Comparison of ENCODE assay signal across 30 cellular contexts in genomic region chr18:48460929-48461583, GRCh38. TPM values are rescaled to one million over a fixed set of nuclear protein-coding genes. Genes with fewer than 3 reads are reported as not detected.
DNase-seq lines count a peak whose midpoint lies in the region; ATAC-seq, FAIRE-seq and TF ChIP-seq lines count a peak whose summit lies in the region.
"Had no signal": no experiment of that assay in that cellular context is flagged by ENCODE, and none has a peak within 500 bp of the region (broad histone marks: within the 10 kb centered on the region; RNA-seq: fewer than 3 reads in every experiment).

No MANE protein-coding gene starts in this region.

- TF ChIP-seq EP300 in upper lobe of left lung (IDR thresholded peaks at IDR 0.05) = no peak

- H3K9me2 ChIP-seq in hepatocyte (replicated peaks; ENCODE audit: insufficient read depth) = no peaks in the 10 kb centered on the region

- intact Hi-C loops in mammary epithelial cell (cut with micrococcal nuclease) (no loop called here), MCF 10A (cut with micrococcal nuclease) (no loop called here)

- peaks cover 2% of the 10 kb centered on the region for H3K4me1 Mint-ChIP-seq in MCF 10A (ENCODE audit: insufficient read depth, unreplicated experiment)
- H3K4me1 Mint-ChIP-seq: endodermal cell, nephron had no signal

- no peaks in the 10 kb centered on the region for H3K27me3 Mint-ChIP-seq in MCF 10A (ENCODE audit: insufficient read depth, unreplicated experiment)

- TF ChIP-seq POLR2A in upper lobe of left lung (IDR thresholded peaks at IDR 0.05) = no peak

- no peaks in the 10 kb centered on the region for H3K36me3 Mint-ChIP-seq in MCF 10A (ENCODE audit: insufficient read depth, unreplicated experiment)

- H3K9ac ChIP-seq in mammary epithelial cell (ENCODE audit: insufficient read depth, low read length) = no peak overlapping the region

- POLR2A ChIA-PET in MCF 10A (lab: Yijun Ruan, JAX) = interaction anchor here (1.6 kb wide), 1 partner anchor 13 kb away, joined by 4 read pairs; no protein-coding TSS in a partner anchor

- H4K20me1 ChIP-seq in mammary epithelial cell (ENCODE audit: insufficient read depth, low read length) = no peaks in the 10 kb centered on the region
- H4K20me1 ChIP-seq in hepatocyte (ENCODE audit: insufficient read depth, poor library complexity, severe bottlenecking) = no peaks in the 10 kb centered on the region

- dilution Hi-C loops in mammary epithelial cell (cut with HindIII; ENCODE audit: low sequenced_read_pairs) = no loop called here

- no peaks in the 10 kb centered on the region for H3K27me3 ChIP-seq in mammary epithelial cell (ENCODE audit: insufficient read depth, low read length)
- no peaks in the 10 kb centered on the region for H3K27me3 ChIP-seq in hepatocyte
- no peaks in the 10 kb centered on the region for H3K27me3 ChIP-seq in small intestine (ENCODE audit: control insufficient read depth in 2 of 2, insufficient read depth in 2 of 2, low read length in 2 of 2)
- H3K27me3 ChIP-seq in effector memory CD4-positive, alpha-beta T cell (replicated peaks; ENCODE audit: control insufficient read depth, insufficient read depth, low read length, poor library complexity, severe bottlenecking) = no peaks in the 10 kb centered on the region
- no peaks in the 10 kb centered on the region for H3K27me3 ChIP-seq in upper lobe of left lung
- H3K27me3 ChIP-seq: cardiac muscle cell, heart left ventricle, SJSA1, testis, vagina had no signal

- no peak overlapping the region for H3K27ac Mint-ChIP-seq in MCF 10A (ENCODE audit: low read depth, unreplicated experiment)
- H3K27ac Mint-ChIP-seq: activated T-cell treated with anti-CD3 and anti-CD28 coated beads, Interleukin-2, amount 50 U/mL, for 24 hours; endodermal cell; nephron had no signal

- H3K4me1 ChIP-seq in mammary epithelial cell (ENCODE audit: insufficient read depth, low read length) = peaks cover 23% of the 10 kb centered on the region
- H3K4me1 ChIP-seq in hepatocyte (ENCODE audit: insufficient read depth) = peaks cover 3% of the 10 kb centered on the region
- peaks cover 3 to 7% of the 10 kb centered on the region in 2 donors for H3K4me1 ChIP-seq in small intestine (ENCODE audit: control insufficient read depth in 2 of 2, insufficient read depth in 1 of 2, low read depth in 1 of 2, low read length in 1 of 2)
- H3K4me1 ChIP-seq in effector memory CD4-positive, alpha-beta T cell (ENCODE audit: control insufficient read depth, insufficient read depth, low read length, poor library complexity, severe bottlenecking) = peaks cover 15% of the 10 kb centered on the region
- H3K4me1 ChIP-seq in upper lobe of left lung = no peaks in the 10 kb centered on the region
- H3K4me1 ChIP-seq: testis, vagina had no signal

- WGBS in mammary epithelial cell (ENCODE audit: low coverage, missing lambda C conversion rate) = 94% methylated on average over 3 of the region's 3 CpGs
- 92% methylated on average over 3 of the region's 3 CpGs for WGBS in hepatocyte (ENCODE audit: low lambda C conversion rate, missing lambda C conversion rate)
- WGBS in small intestine, 3 donors = 11 to 61% (median 29%) methylated on average over 3 of the region's 3 CpGs
- 86 to 89% methylated on average over 3 of the region's 3 CpGs for WGBS in upper lobe of left lung, 2 donors

- no peak overlapping the region for H3K4me3 Mint-ChIP-seq in MCF 10A (ENCODE audit: unreplicated experiment)
- H3K4me3 Mint-ChIP-seq: activated T-cell treated with anti-CD3 and anti-CD28 coated beads, Interleukin-2, amount 50 U/mL, for 24 hours; endodermal cell; nephron had no signal

- no peaks in the 10 kb centered on the region for H3K9me3 Mint-ChIP-seq in MCF 10A (ENCODE audit: unreplicated experiment)
- H3K9me3 Mint-ChIP-seq: activated T-cell treated with anti-CD3 and anti-CD28 coated beads, Interleukin-2, amount 50 U/mL, for 24 hours; endodermal cell; nephron had no signal

- H3K9me3 ChIP-seq in mammary epithelial cell (replicated peaks; ENCODE audit: insufficient read depth, low read length) (no peaks in the 10 kb centered on the region), hepatocyte (ENCODE audit: low read depth) (no peaks in the 10 kb centered on the region), small intestine (ENCODE audit: control insufficient read depth, low read depth) (no peaks in the 10 kb centered on the region), upper lobe of left lung (no peaks in the 10 kb centered on the region)
- no peaks in the 10 kb centered on the region for H3K9me3 ChIP-seq in effector memory CD4-positive, alpha-beta T cell (ENCODE audit: control insufficient read depth, low read length)
- H3K9me3 ChIP-seq: heart left ventricle, SJSA1, testis, vagina had no signal

- H3K4me3 ChIP-seq in mammary epithelial cell (replicated peaks in 1 of 3; ENCODE audit: insufficient read depth in 1 of 3, low read depth in 2 of 3, low read length in 3 of 3) = no peak overlapping the region
- H3K4me3 ChIP-seq in astrocyte of the spinal cord (ENCODE audit: low read depth, low read length) = no peak overlapping the region
- H3K4me3 ChIP-seq in hepatocyte = no peak overlapping the region
- H3K4me3 ChIP-seq in small intestine (ENCODE audit: low read depth in 1 of 2, low read length in 2 of 2) = no peak overlapping the region
- no peak overlapping the region for H3K4me3 ChIP-seq in effector memory CD4-positive, alpha-beta T cell (ENCODE audit: insufficient read depth, low read depth, low read length, poor library complexity, severe bottlenecking)
- H3K4me3 ChIP-seq in upper lobe of left lung = no peak overlapping the region
- H3K4me3 ChIP-seq: cardiac muscle cell, coronary artery, heart left ventricle, SJSA1, testis, vagina had no signal

- H2AFZ ChIP-seq in mammary epithelial cell (ENCODE audit: low read depth, low read length) (no peak overlapping the region), hepatocyte (no peak overlapping the region)

- CTCF ChIA-PET in mammary epithelial cell (lab: Charles Lee; ENCODE audit: low non-redundant PET) (no interaction called here), MCF 10A (lab: Yijun Ruan, JAX) (interaction anchor here (2.5 to 11.9 kb wide), 3 partner anchors 15 to 431 kb away, joined by 13 to 137 read pairs (median 19); no protein-coding TSS in a partner anchor)

- no peaks in the 10 kb centered on the region for H3K79me2 ChIP-seq in mammary epithelial cell (ENCODE audit: insufficient read depth, low read length)
- H3K79me2 ChIP-seq in hepatocyte = no peaks in the 10 kb centered on the region

- H3K27ac ChIP-seq in mammary epithelial cell (ENCODE audit: insufficient read depth, low read depth, low read length) (no peak overlapping the region), hepatocyte (peak overlapping the region; percentile 11), small intestine (ENCODE audit: low read depth in 1 of 2, low read length in 1 of 2) (peak overlapping the region; percentile 43 to 76), upper lobe of left lung (no peak overlapping the region)
- H3K27ac ChIP-seq in effector memory CD4-positive, alpha-beta T cell (ENCODE audit: insufficient read depth, low read length, poor library complexity, severe bottlenecking) = no peak overlapping the region
- H3K27ac ChIP-seq: cardiac muscle cell, coronary artery, heart left ventricle, SJSA1, testis, vagina had no signal

- H3K4me2 ChIP-seq in mammary epithelial cell (ENCODE audit: insufficient read depth, low read depth, low read length) (peak overlapping the region; percentile 0), hepatocyte (no peak overlapping the region)

- in situ Hi-C loops in mammary epithelial cell (cut with MboI; ENCODE audit: low sequenced_read_pairs in 2 of 2) (no loop called here), astrocyte of the spinal cord (cut with HindIII; ENCODE audit: low sequenced_read_pairs) (no loop called here)

- TF ChIP-seq CTCF in mammary epithelial cell (conservative IDR thresholded peaks at IDR 0.05 in 1 of 2, IDR thresholded peaks at IDR 0.05 in 1 of 2; ENCODE audit: extremely low read depth in 1 of 2, insufficient read depth in 1 of 2, low read depth in 1 of 2, low read length in 2 of 2) = no peak
- no peak for TF ChIP-seq CTCF in MCF 10A (IDR thresholded peaks at IDR 0.05; ENCODE audit: unreplicated experiment)
- TF ChIP-seq CTCF in astrocyte of the spinal cord (IDR thresholded peaks at IDR 0.05; ENCODE audit: low read depth, low read length) = no peak
- TF ChIP-seq CTCF in hepatocyte (IDR thresholded peaks at IDR 0.05; ENCODE audit: poor library complexity) = no peak
- TF ChIP-seq CTCF in upper lobe of left lung (IDR thresholded peaks at IDR 0.05) = no peak

- DNase-seq in mammary epithelial cell (peak; percentile 50), MCF 10A (ENCODE audit: unreplicated experiment) (no peak), astrocyte of the spinal cord (ENCODE audit: low read depth, low spot score) (peak; percentile 7), hepatocyte (ENCODE audit: low spot score) (peak; percentile 39), small intestine (peak; percentile 95), upper lobe of left lung (no peak)
- no peak for DNase-seq in effector memory CD4-positive, alpha-beta T cell
- DNase-seq: activated T-cell treated with anti-CD3 and anti-CD28 coated beads, Interleukin-2, amount 50 U/mL, for 24 hours; DMS79 treated with DMSO at 0.1 percent for 48 hours; endodermal cell; HCEC 1CT; heart left ventricle; left ventricle myocardium superior; MM.1S; NCI-H1436; NCI-H510A; right cardiac atrium; stimulated activated CD4-positive, alpha-beta T cell treated with anti-CD3 and anti-CD28 coated beads, Interleukin-4, amount 100 ng/mL, for 4 hours; stimulated activated naive CD4-positive, alpha-beta T cell; T-helper 1 cell; testis had no signal

- no peaks in the 10 kb centered on the region for H3K36me3 ChIP-seq in mammary epithelial cell (ENCODE audit: insufficient read depth, low read length)
- no peaks in the 10 kb centered on the region for H3K36me3 ChIP-seq in hepatocyte (replicated peaks; ENCODE audit: insufficient read depth, low read depth)
- no peaks in the 10 kb centered on the region for H3K36me3 ChIP-seq in small intestine (ENCODE audit: control insufficient read depth in 2 of 2, insufficient read depth in 2 of 2, low read length in 2 of 2)
- no peaks in the 10 kb centered on the region for H3K36me3 ChIP-seq in effector memory CD4-positive, alpha-beta T cell (ENCODE audit: control insufficient read depth, insufficient read depth, low read length)
- H3K36me3 ChIP-seq in upper lobe of left lung = no peaks in the 10 kb centered on the region
- H3K36me3 ChIP-seq: cardiac muscle cell, heart left ventricle, vagina had no signal

- FAIRE-seq in small intestine (lab: Jason Lieb, UNC) = no peak
- FAIRE-seq: GM12891, RCC 7860 had no signal

- no peak for ATAC-seq in upper lobe of left lung (ENCODE audit: low FRiP score in 2 of 2)
- no peak for ATAC-seq in HG03432 (IDR thresholded peaks at IDR 0.05; ENCODE audit: unreplicated experiment)
- ATAC-seq: heart left ventricle, left ventricle myocardium superior, right cardiac atrium had no signal

- BruUV-seq in mammary epithelial cell (replicated peaks; lab: Mats Ljungman, UMichigan) (no TSS peak), MCF 10A (replicated peaks; lab: Mats Ljungman, UMichigan) (no TSS peak)

RNA-seq across cellular contexts. Expression of gene ZBTB7C, which starts 51.9 kb away (rescaled TPM):
- total RNA-seq in mammary epithelial cell (1 to 10 TPM; 3.4 to 4.2 TPM), MCF 10A (2022) (0.42 and 0.69 TPM in 2 replicates), hepatocyte (1.0 and 2.0 TPM in 2 replicates), upper lobe of left lung (10 to 100 TPM in 5 of 6 donors, 1 to 10 TPM in 1; 6.1 to 18.1 (median 12.2) TPM)
- polyA plus RNA-seq in mammary epithelial cell (2.4 TPM), hepatocyte (0.70 and 1.1 TPM in 2 replicates), small intestine (1 to 10 TPM in 1 of 3 donors, under 1 TPM in 2; 0.54 to 4.1 (median 0.67) TPM)
- 5.3 TPM for polyA minus RNA-seq in mammary epithelial cell
- polyA plus RNA-seq: BJ had no signal

Comparison
In these comparisons a context has a peak if more than half of its experiments do, and no peak if none do; other contexts are left out.
1. DNase-seq: peak in mammary epithelial cell (single experiment), astrocyte of the spinal cord (single experiment), hepatocyte (single experiment) and small intestine (single experiment); none in MCF 10A (single experiment), effector memory CD4-positive, alpha-beta T cell (0 of 3) and upper lobe of left lung (0 of 2).
2. H3K27ac ChIP-seq: peak in hepatocyte (single experiment) and small intestine (2 of 2); none in mammary epithelial cell (single experiment), effector memory CD4-positive, alpha-beta T cell (single experiment) and upper lobe of left lung (0 of 4).